In the genomic region with DNA sequence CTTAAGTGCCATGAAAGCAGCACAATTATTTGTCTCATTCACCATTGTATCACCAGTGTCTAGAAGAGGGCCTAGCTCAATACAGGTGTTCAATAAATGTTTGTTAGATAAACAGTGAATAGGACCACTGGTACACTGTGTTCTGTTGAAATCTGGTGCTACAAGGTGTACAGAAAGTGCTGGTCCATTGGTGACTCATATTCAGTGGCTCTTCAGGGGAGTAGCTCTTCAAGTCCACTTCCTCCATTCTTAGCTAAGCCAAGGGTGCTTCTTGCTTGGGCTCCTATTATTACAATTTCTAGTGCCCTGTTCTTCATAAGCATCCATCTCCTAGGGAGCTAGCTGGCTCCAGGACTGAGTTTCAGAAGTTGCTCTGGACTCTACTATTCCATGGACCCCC, we compare ENCODE assay signal across 16 cellular contexts. TPM values are rescaled to one million over a fixed set of nuclear protein-coding genes. Genes with fewer than 3 reads are reported as not detected.
DNase-seq lines count a peak whose midpoint lies in the region; ATAC-seq and TF ChIP-seq lines count a peak whose summit lies in the region.
"Had no signal": no experiment of that assay in that cellular context is flagged by ENCODE, and none has a peak within 500 bp of the region (broad histone marks: within the 10 kb centered on the region; RNA-seq: fewer than 3 reads in every experiment).

No MANE protein-coding gene starts in this region.

- intact Hi-C loops in A673 (cut with micrococcal nuclease; ENCODE audit: unreplicated experiment), result no loop called here

- H3K27ac ChIP-seq in epithelial cell of prostate (peak overlapping the region; percentile 99), A673 (ENCODE audit: low read depth, low read length, poor library complexity, severe bottlenecking) (no peak overlapping the region)
- H3K27ac ChIP-seq: 22Rv1; BLaER1 treated with 17β-estradiol and CSF1 and Interleukin-3, amounts not matched to agents 10 nM and 100 nM had no signal

- H3K4me1 ChIP-seq in A673 (ENCODE audit: insufficient read depth, low read length, poor library complexity, severe bottlenecking), result no peaks in the 10 kb centered on the region

- POLR2A ChIA-PET in A673 (lab: Charles Lee; ENCODE audit: low non-redundant PET), result no interaction called here

- no TSS peak for BruUV-seq in A673 (replicated peaks; lab: Mats Ljungman, UMichigan)

- no peaks in the 10 kb centered on the region for H3K9me3 ChIP-seq in A673 (ENCODE audit: low read depth, low read length, poor library complexity, severe bottlenecking)
- H3K9me3 ChIP-seq: BLaER1 treated with 17β-estradiol and CSF1 and Interleukin-3, amounts not matched to agents 10 nM and 100 nM had no signal

- CTCF ChIA-PET in A673 (lab: Charles Lee), result no interaction called here

- no peak overlapping the region for H3K4me3 ChIP-seq in A673 (ENCODE audit: low read depth, low read length, poor library complexity, severe bottlenecking)
- H3K4me3 ChIP-seq: BLaER1 treated with 17β-estradiol and CSF1 and Interleukin-3, amounts not matched to agents 10 nM and 100 nM; GM23338 had no signal

- no peak for ATAC-seq in GM19035 (IDR thresholded peaks at IDR 0.05; ENCODE audit: unreplicated experiment)
- ATAC-seq: GM23338 had no signal

- DNase-seq in DMS53 (lab: John Stamatoyannopoulos, UW) (peak; percentile 42), DMS53 treated with DMSO at 0.1 percent for 48 hours (lab: John Stamatoyannopoulos, UW; ENCODE audit: unreplicated experiment) (no peak), NCI-H226 (peak; percentile 7), epithelial cell of prostate (ENCODE audit: low read depth, low spot score) (no peak), renal cortical epithelial cell (ENCODE audit: low read depth) (peak; percentile 74), H4 (ENCODE audit: low spot score) (no peak), A673 (ENCODE audit: low spot score) (no peak)
- DNase-seq: NCI-H1417 treated with DMSO at 0.1 percent for 48 hours, NCI-H2081, NCI-H2227 treated with DMSO at 0.1 percent for 48 hours, NCI-H526 treated with DMSO at 0.1 percent for 48 hours, RPMI8226 had no signal

- TF ChIP-seq CTCF in A673 (conservative IDR thresholded peaks at IDR 0.05; ENCODE audit: low read depth, low read length), result no peak

- H3K36me3 ChIP-seq in A673 (ENCODE audit: insufficient read depth, low read length, poor library complexity, severe bottlenecking), result no peaks in the 10 kb centered on the region
- H3K36me3 ChIP-seq: BLaER1 treated with 17β-estradiol and CSF1 and Interleukin-3, amounts not matched to agents 10 nM and 100 nM had no signal

- no peaks in the 10 kb centered on the region for H3K27me3 ChIP-seq in A673 (replicated peaks; ENCODE audit: insufficient read depth, low read depth, low read length, poor library complexity)

RNA-seq across cellular contexts. Expression of a gene that starts 6.4 kb away (rescaled TPM):
- 21.2 and 23.2 TPM in 2 replicates for total RNA-seq in renal cortical epithelial cell
- 2.4 and 4.1 TPM in 2 replicates for total RNA-seq in H4 (2014; rRNA removed; shearing (Covaris generic))
- 2.5 and 5.8 TPM in 2 replicates for total RNA-seq in A673 (2021)

Comparison
In these comparisons a context has a peak if more than half of its experiments do, and no peak if none do; other contexts are left out.
1. DNase-seq: peak in DMS53 (single experiment), NCI-H226 (single experiment) and renal cortical epithelial cell (single experiment); none in DMS53 treated with DMSO at 0.1 percent for 48 hours (single experiment), epithelial cell of prostate (single experiment), H4 (single experiment) and A673 (single experiment).